20 cellular contexts compared by ENCODE assay signal in the genomic region with DNA sequence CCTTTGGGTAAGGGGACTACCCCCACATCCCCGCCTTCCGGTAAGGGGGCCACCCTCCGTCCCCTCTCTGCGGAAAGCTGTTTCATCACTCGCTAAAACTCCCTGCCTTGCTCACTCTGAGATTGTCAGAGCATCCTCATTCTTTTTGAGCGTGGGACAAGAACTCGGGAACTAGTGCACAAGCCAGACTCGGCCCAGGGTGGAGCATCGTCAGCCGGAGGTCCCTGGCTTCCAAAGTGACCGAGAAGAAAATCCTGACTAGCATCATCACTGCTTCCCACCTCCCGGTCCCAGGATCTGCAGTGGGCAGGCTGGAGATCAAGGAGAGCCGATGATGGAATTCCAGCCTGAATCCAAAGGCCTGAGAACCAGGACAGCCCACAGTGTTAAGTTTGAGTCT.
"Had no signal": no experiment of that assay in that cellular context is flagged by ENCODE, and none has a peak within 500 bp of the region (broad histone marks: within the 10 kb centered on the region; RNA-seq: fewer than 3 reads in every experiment).

No MANE protein-coding gene starts in this region.

- ATAC-seq: esophagus mucosa; gastroesophageal sphincter; left lung; lower lobe of right lung; natural killer cell treated with Interleukin-12 subunit alpha and Interleukin-12 subunit beta and Interleukin-15 and Interleukin-18, amount 100 ng/mL, for 72 hours; right cardiac atrium; stimulated activated naive B cell treated with anti-CD40 and anti-IgM and Interleukin-4, amounts not matched to agents 10 μg/mL and 1 μg/mL and 100 μg/mL, for 72 hours; stimulated activated naive CD8-positive, alpha-beta T cell treated with anti-CD3 and anti-CD28 coated beads, Interleukin-15, amount 100 ng/mL, for 72 hours had no signal

- H3K9me3 ChIP-seq: gastroesophageal sphincter, left lung, lower lobe of right lung, testis had no signal

- H3K4me3 Mint-ChIP-seq: memory B cell; natural killer cell treated with Interleukin-12 subunit alpha and Interleukin-12 subunit beta and Interleukin-15 and Interleukin-18, amount 100 ng/mL, for 72 hours; neural progenitor cell; stimulated activated naive B cell treated with anti-CD40 and anti-IgM and Interleukin-4, amounts not matched to agents 10 μg/mL and 1 μg/mL and 100 μg/mL, for 72 hours; stimulated activated naive CD8-positive, alpha-beta T cell treated with anti-CD3 and anti-CD28 coated beads, Interleukin-15, amount 100 ng/mL, for 72 hours had no signal

- H3K4me2 ChIP-seq: neural progenitor cell had no signal

- H2AFZ ChIP-seq: neural progenitor cell had no signal

- H3K36me3 ChIP-seq: gastroesophageal sphincter, left lung, lower lobe of right lung, neural progenitor cell, ovary, tibial nerve had no signal

- H3K9ac ChIP-seq: neural progenitor cell had no signal

- H3K9me3 Mint-ChIP-seq: memory B cell; natural killer cell treated with Interleukin-12 subunit alpha and Interleukin-12 subunit beta and Interleukin-15 and Interleukin-18, amount 100 ng/mL, for 72 hours; stimulated activated naive B cell treated with anti-CD40 and anti-IgM and Interleukin-4, amounts not matched to agents 10 μg/mL and 1 μg/mL and 100 μg/mL, for 72 hours; stimulated activated naive CD8-positive, alpha-beta T cell treated with anti-CD3 and anti-CD28 coated beads, Interleukin-15, amount 100 ng/mL, for 72 hours had no signal

- H3K27me3 Mint-ChIP-seq: natural killer cell treated with Interleukin-12 subunit alpha and Interleukin-12 subunit beta and Interleukin-15 and Interleukin-18, amount 100 ng/mL, for 72 hours had no signal

- H3K4me1 Mint-ChIP-seq: memory B cell; neural progenitor cell; stimulated activated naive B cell treated with anti-CD40 and anti-IgM and Interleukin-4, amounts not matched to agents 10 μg/mL and 1 μg/mL and 100 μg/mL, for 72 hours had no signal

- H3K4me1 ChIP-seq: gastroesophageal sphincter, left lung, lower lobe of right lung, neural progenitor cell, testis, tibial nerve had no signal

- H3K27ac Mint-ChIP-seq: memory B cell; natural killer cell treated with Interleukin-12 subunit alpha and Interleukin-12 subunit beta and Interleukin-15 and Interleukin-18, amount 100 ng/mL, for 72 hours; neural progenitor cell; progenitor cell of endocrine pancreas; stimulated activated naive B cell treated with anti-CD40 and anti-IgM and Interleukin-4, amounts not matched to agents 10 μg/mL and 1 μg/mL and 100 μg/mL, for 72 hours had no signal

- H3K4me3 ChIP-seq: gastroesophageal sphincter, left lung, lower lobe of right lung, neural progenitor cell, ovary, testis, tibial nerve had no signal

- H3K27ac ChIP-seq: gastroesophageal sphincter, left lung, lower lobe of right lung, neural progenitor cell, ovary, testis, tibial nerve had no signal

- H3K27me3 ChIP-seq: neural progenitor cell, ovary, testis, tibial nerve had no signal

- DNase-seq: effector memory CD4-positive, alpha-beta T cell; glutamatergic neuron; left lung; lower lobe of right lung; midbrain; nucleus accumbens; ovary; stimulated activated CD4-positive, alpha-beta T cell treated with anti-CD3 and anti-CD28 coated beads, Interleukin-2, amount 100 ng/mL, for 24 hours; stimulated activated CD4-positive, alpha-beta T cell treated with anti-CD3 and anti-CD28 coated beads, Interleukin-4, amount 100 ng/mL, for 4 hours; stimulated activated naive B cell treated with anti-CD40 and anti-IgM and Interleukin-4, amounts not matched to agents 10 μg/mL and 1 μg/mL and 100 μg/mL, for 72 hours; stimulated activated naive CD8-positive, alpha-beta T cell treated with anti-CD3 and anti-CD28 coated beads, Interleukin-15, amount 100 ng/mL, for 72 hours; testis had no signal

- H3K36me3 Mint-ChIP-seq: memory B cell; natural killer cell treated with Interleukin-12 subunit alpha and Interleukin-12 subunit beta and Interleukin-15 and Interleukin-18, amount 100 ng/mL, for 72 hours; neural progenitor cell; stimulated activated naive B cell treated with anti-CD40 and anti-IgM and Interleukin-4, amounts not matched to agents 10 μg/mL and 1 μg/mL and 100 μg/mL, for 72 hours had no signal
